ENCODE assay signal across 30 cellular contexts in the genomic region with DNA sequence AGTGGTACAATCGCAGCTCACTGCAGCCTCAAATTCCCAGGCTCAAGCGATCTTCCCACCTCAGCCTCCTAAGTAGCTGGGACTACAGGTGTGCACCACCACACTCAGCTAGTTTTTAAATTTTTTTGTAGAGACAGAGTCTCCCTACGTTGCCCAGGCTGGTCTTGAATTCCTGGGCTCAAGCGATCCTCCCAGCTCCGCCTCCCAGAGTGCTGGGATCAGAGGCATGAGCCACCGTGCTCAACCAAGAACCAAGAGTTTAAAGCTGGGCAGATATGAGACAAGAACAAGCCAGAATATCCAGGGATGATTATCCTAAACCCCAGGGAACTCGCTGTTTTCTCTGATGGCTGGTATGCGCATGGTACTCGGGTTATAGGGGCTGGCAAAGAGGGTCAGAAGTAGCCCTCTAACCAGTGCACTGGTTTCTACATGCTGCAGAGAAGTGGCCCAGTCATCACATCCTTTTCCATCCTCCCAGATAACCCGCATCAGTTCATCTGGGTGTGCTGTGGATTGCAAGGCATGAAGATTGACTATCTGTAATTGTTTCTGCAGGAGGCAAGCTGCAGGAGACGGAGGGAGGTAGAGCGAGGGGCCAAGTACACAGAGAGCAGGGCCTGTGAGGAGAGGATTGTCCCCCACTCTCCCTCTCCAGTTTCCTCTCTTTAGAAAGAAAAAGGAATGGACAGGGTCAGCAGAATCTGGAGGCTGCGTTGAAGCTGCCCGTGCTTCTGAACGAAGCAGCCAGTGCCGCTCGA. TPM values are rescaled to one million over a fixed set of nuclear protein-coding genes. Genes with fewer than 3 reads are reported as not detected.
DNase-seq lines count a peak whose midpoint lies in the region; ATAC-seq, FAIRE-seq and TF ChIP-seq lines count a peak whose summit lies in the region.
"Had no signal": no experiment of that assay in that cellular context is flagged by ENCODE, and none has a peak within 500 bp of the region (broad histone marks: within the 10 kb centered on the region; RNA-seq: fewer than 3 reads in every experiment).

No MANE protein-coding gene starts in this region.

- 44% methylated on average over 13 of the region's 17 CpGs for WGBS in K562 (ENCODE audit: insufficient coverage, low coverage, missing lambda C conversion rate)
- 75 to 76% methylated on average over 17 of the region's 17 CpGs for WGBS in tibial nerve, 2 donors

- H3K4me2 ChIP-seq in K562 (ENCODE audit: insufficient read depth, low read length), result no peak overlapping the region

- POLR2A ChIA-PET in K562 (lab: Yijun Ruan, JAX), result interaction anchor here (0.5 to 1.5 kb wide), 4 partner anchors 9 to 102 kb away, joined by 3 to 6 read pairs (median 4); no protein-coding TSS in a partner anchor

- no peak for TF ChIP-seq EP300 in K562 (IDR thresholded peaks at IDR 0.05; ENCODE audit: low read length)
- TF ChIP-seq EP300 in tibial nerve (IDR thresholded peaks at IDR 0.05), result no peak

- FAIRE-seq in K562 (lab: Jason Lieb, UNC), result no peak
- no peak for FAIRE-seq in GM19239 (lab: Jason Lieb, UNC)
- FAIRE-seq: D721Med had no signal

- no peaks in the 10 kb centered on the region for H3K9me3 Mint-ChIP-seq in activated naive CD8-positive, alpha-beta T cell (ENCODE audit: low read depth)
- H3K9me3 Mint-ChIP-seq in activated naive CD8-positive, alpha-beta T cell treated with anti-CD3 and anti-CD28 coated beads, Interleukin-2, amount 50 U/mL, for 24 hours, result no peaks in the 10 kb centered on the region
- H3K9me3 Mint-ChIP-seq in nephron (no peaks in the 10 kb centered on the region), Calu3 (ENCODE audit: low read depth, unreplicated experiment) (peaks cover 2% of the 10 kb centered on the region)
- H3K9me3 Mint-ChIP-seq: activated naive CD4-positive, alpha-beta T cell treated with anti-CD3 and anti-CD28 coated beads for 36 hours; immature natural killer cell had no signal

- H3K4me3 ChIP-seq in K562, result no peak overlapping the region
- no peak overlapping the region for H3K4me3 ChIP-seq in tibial nerve
- H3K4me3 ChIP-seq: prostate gland, sigmoid colon, upper lobe of right lung had no signal

- H3K27ac Mint-ChIP-seq in activated naive CD8-positive, alpha-beta T cell, result peak overlapping the region; percentile 61
- no peak overlapping the region for H3K27ac Mint-ChIP-seq in activated naive CD8-positive, alpha-beta T cell treated with anti-CD3 and anti-CD28 coated beads, Interleukin-2, amount 50 U/mL, for 24 hours
- H3K27ac Mint-ChIP-seq in nephron, result peak overlapping the region; percentile 68 to 87 (median 74)
- H3K27ac Mint-ChIP-seq in Calu3 (ENCODE audit: unreplicated experiment), result no peak overlapping the region
- H3K27ac Mint-ChIP-seq: activated naive CD4-positive, alpha-beta T cell treated with anti-CD3 and anti-CD28 coated beads for 36 hours had no signal

- H3K9me1 ChIP-seq in K562 (ENCODE audit: control insufficient read depth, insufficient read depth, low read length), result no peaks in the 10 kb centered on the region

- H3K4me1 ChIP-seq in K562 (replicated peaks in 1 of 2; ENCODE audit: control insufficient read depth in 2 of 2, insufficient read depth in 2 of 2, low read length in 2 of 2) (peaks cover 9 to 12% of the 10 kb centered on the region in 2 experiments; a peak in 3 of 5 replicates), tibial nerve (peaks cover 2 to 27% (median 15%) of the 10 kb centered on the region in 4 donors)

- in situ Hi-C loops in K562 (cut with MboI) (no loop called here), GM13977 (cut with MboI; ENCODE audit: low pct_unique_long_range_greater_than_20kb, low sequenced_read_pairs, unreplicated experiment) (no loop called here)

- H4K20me1 ChIP-seq in K562 (replicated peaks; ENCODE audit: control insufficient read depth, insufficient read depth, low read length), result no peaks in the 10 kb centered on the region

- intact Hi-C loops in K562 (cut with micrococcal nuclease), result no loop called here
- intact Hi-C loops in Calu3 (cut with micrococcal nuclease; ENCODE audit: unreplicated experiment), result no loop called here

- no peaks in the 10 kb centered on the region for H3K79me2 ChIP-seq in K562 (ENCODE audit: control insufficient read depth, insufficient read depth, low read length)

- 0 out of 2 replicates have a peak overlapping the region, but pooled peaks have one; percentile 26 for H2AFZ ChIP-seq in K562 (ENCODE audit: low read depth, low read length)

- ATAC-seq in activated naive CD8-positive, alpha-beta T cell treated with anti-CD3 and anti-CD28 coated beads, Interleukin-2, amount 50 U/mL, for 24 hours, result no peak
- no peak for ATAC-seq in K562
- ATAC-seq: left cardiac atrium had no signal

- CTCF ChIA-PET in K562 (lab: Yijun Ruan, JAX; ENCODE audit: low intra/inter-chr PET ratio) (no interaction called here), Calu3 (lab: Charles Lee) (interaction anchor here (0.8 to 1.0 kb wide), 2 partner anchors 15 to 45 kb away, joined by 3 read pairs; no protein-coding TSS in a partner anchor)

- no peak overlapping the region for H3K9ac ChIP-seq in K562 (ENCODE audit: insufficient read depth in 1 of 2, low read depth in 2 of 2, low read length in 2 of 2)

- TF ChIP-seq POLR2A in K562 (conservative IDR thresholded peaks at IDR 0.05) (no peak), tibial nerve (IDR thresholded peaks at IDR 0.05) (no peak)

- H3K27me3 Mint-ChIP-seq in activated naive CD8-positive, alpha-beta T cell, result no peaks in the 10 kb centered on the region
- H3K27me3 Mint-ChIP-seq in activated naive CD8-positive, alpha-beta T cell treated with anti-CD3 and anti-CD28 coated beads, Interleukin-2, amount 50 U/mL, for 24 hours, result no peaks in the 10 kb centered on the region
- H3K27me3 Mint-ChIP-seq in nephron (ENCODE audit: low read depth) (peaks cover 4% of the 10 kb centered on the region), Calu3 (ENCODE audit: unreplicated experiment) (no peaks in the 10 kb centered on the region)

- H3K36me3 Mint-ChIP-seq in activated naive CD8-positive, alpha-beta T cell, result no peaks in the 10 kb centered on the region
- H3K36me3 Mint-ChIP-seq in activated naive CD8-positive, alpha-beta T cell treated with anti-CD3 and anti-CD28 coated beads, Interleukin-2, amount 50 U/mL, for 24 hours (ENCODE audit: low read depth), result no peaks in the 10 kb centered on the region
- no peaks in the 10 kb centered on the region for H3K36me3 Mint-ChIP-seq in nephron (ENCODE audit: low read depth)
- peaks cover 18% of the 10 kb centered on the region for H3K36me3 Mint-ChIP-seq in Calu3 (ENCODE audit: insufficient read depth, unreplicated experiment)
- H3K36me3 Mint-ChIP-seq: immature natural killer cell had no signal

- TF ChIP-seq RAD21 in K562 (CRISPR knock-in tag; conservative IDR thresholded peaks at IDR 0.05 in 1 of 2, IDR thresholded peaks at IDR 0.05 in 1 of 2), result no peak

- peaks cover 36% of the 10 kb centered on the region for H3K4me1 Mint-ChIP-seq in activated naive CD8-positive, alpha-beta T cell (ENCODE audit: low read depth)
- H3K4me1 Mint-ChIP-seq in activated naive CD8-positive, alpha-beta T cell treated with anti-CD3 and anti-CD28 coated beads, Interleukin-2, amount 50 U/mL, for 24 hours, result peaks cover 29% of the 10 kb centered on the region
- peaks cover 53% of the 10 kb centered on the region for H3K4me1 Mint-ChIP-seq in nephron
- peaks cover 71% of the 10 kb centered on the region for H3K4me1 Mint-ChIP-seq in Calu3 (ENCODE audit: low read depth, unreplicated experiment)

- TF ChIP-seq CTCF in K562 (IDR thresholded peaks at IDR 0.05 in 2 of 3, conservative IDR thresholded peaks at IDR 0.05 in 1 of 3; ENCODE audit: insufficient read depth in 2 of 3, low read depth in 1 of 3, low read length in 3 of 3), result no peak
- TF ChIP-seq CTCF in nephron (IDR thresholded peaks at IDR 0.05; ENCODE audit: unreplicated experiment in 3 of 3), result no peak
- no peak for TF ChIP-seq CTCF in tibial nerve (IDR thresholded peaks at IDR 0.05)
- TF ChIP-seq CTCF in GM13977 (IDR thresholded peaks at IDR 0.05; ENCODE audit: extremely low read depth, insufficient read depth, missing control alignments), result no peak
- no peak for TF ChIP-seq CTCF in Calu3 (IDR thresholded peaks at IDR 0.05; ENCODE audit: unreplicated experiment)

- H3K27me3 ChIP-seq in K562 (ENCODE audit: control insufficient read depth in 2 of 2, insufficient read depth in 2 of 2, low read length in 2 of 2), result no peaks in the 10 kb centered on the region
- H3K27me3 ChIP-seq in tibial nerve, result no peaks in the 10 kb centered on the region
- H3K27me3 ChIP-seq: sigmoid colon, upper lobe of right lung had no signal

- H3K27ac ChIP-seq in K562 (ENCODE audit: extremely low read depth, low read depth, low read length), result no peak overlapping the region
- peak overlapping the region in 3 of 4 donors; percentile 5 to 68 (median 63) for H3K27ac ChIP-seq in tibial nerve
- H3K27ac ChIP-seq: C4-2B, HL-60, prostate gland, sigmoid colon, upper lobe of right lung had no signal

- BruUV-seq in K562 (replicated peaks; lab: Mats Ljungman, UMichigan) (no TSS peak), Calu3 (replicated peaks; lab: Mats Ljungman, UMichigan) (no TSS peak)

- H3K9me3 ChIP-seq in K562 (replicated peaks; ENCODE audit: control insufficient read depth, insufficient read depth, low read depth, low read length), result no peaks in the 10 kb centered on the region
- H3K9me3 ChIP-seq in tibial nerve, result no peaks in the 10 kb centered on the region
- H3K9me3 ChIP-seq: prostate gland, sigmoid colon, upper lobe of right lung had no signal

- no peak for DNase-seq in activated naive CD8-positive, alpha-beta T cell treated with anti-CD3 and anti-CD28 coated beads, Interleukin-2, amount 50 U/mL, for 24 hours
- no peak for DNase-seq in K562 (ENCODE audit: extremely low read depth in 1 of 4, low spot score in 3 of 4)
- DNase-seq in tibial nerve (ENCODE audit: low spot score in 2 of 2), result no peak
- DNase-seq in GM13977 (ENCODE audit: low spot score), result no peak
- no peak for DNase-seq in GM19239 (ENCODE audit: insufficient read length, low spot score)
- DNase-seq in Calu3, result no peak
- DNase-seq: 8988T; activated CD4-positive, alpha-beta T cell treated with anti-CD3 and anti-CD28 coated beads, Interleukin-2, amount 50 U/mL, for 48 hours; activated CD4-positive, CD25-positive, alpha-beta regulatory T cell; activated naive CD4-positive, alpha-beta T cell treated with anti-CD3 and anti-CD28 coated beads for 36 hours; anterior cingulate cortex; cortex of kidney; effector memory CD4-positive, alpha-beta T cell; H7; immature natural killer cell; left cardiac atrium; mammary epithelial cell; MM.1S; NCI-H1930; NCI-H510A treated with DMSO at 0.1 percent for 48 hours; sigmoid colon; stimulated activated CD4-positive, alpha-beta T cell treated with anti-CD3 and anti-CD28 coated beads, Interleukin-12 subunit alpha, Interleukin-12 subunit beta, amount 100 ng/mL, for 4 hours; stimulated activated CD4-positive, alpha-beta T cell treated with anti-CD3 and anti-CD28 coated beads, Interleukin-4, amount 100 ng/mL, for 1 hour had no signal

- H3K36me3 ChIP-seq in K562 (ENCODE audit: control insufficient read depth, insufficient read depth, low read length) (no peaks in the 10 kb centered on the region), tibial nerve (no peaks in the 10 kb centered on the region)
- H3K36me3 ChIP-seq: prostate gland, sigmoid colon, upper lobe of right lung had no signal

- no peak overlapping the region for H3K4me3 Mint-ChIP-seq in activated naive CD8-positive, alpha-beta T cell
- H3K4me3 Mint-ChIP-seq in activated naive CD8-positive, alpha-beta T cell treated with anti-CD3 and anti-CD28 coated beads, Interleukin-2, amount 50 U/mL, for 24 hours, result no peak overlapping the region
- H3K4me3 Mint-ChIP-seq in nephron (no peak overlapping the region), Calu3 (ENCODE audit: low read depth, unreplicated experiment) (no peak overlapping the region)
- H3K4me3 Mint-ChIP-seq: activated naive CD4-positive, alpha-beta T cell treated with anti-CD3 and anti-CD28 coated beads for 36 hours; immature natural killer cell had no signal

RNA-seq across cellular contexts. Expression of gene TOB1, which starts 33.6 kb away (rescaled TPM):
- total RNA-seq in K562 (2011; cell fraction: chromatin; rRNA removed; ENCODE audit: low replicate concordance), result 10.4 and 18.1 TPM in 2 replicates
- total RNA-seq in K562 (2011; cell fraction: nucleolus; rRNA removed), result 14.8 and 18.2 TPM in 2 replicates
- total RNA-seq in K562 (2011; cell fraction: nucleoplasm; rRNA removed), result 19.9 and 21.5 TPM in 2 replicates
- 4.8 and 13.9 TPM in 2 replicates for total RNA-seq in K562 (2014; rRNA removed)
- total RNA-seq in K562 (2014; rRNA removed; fragmentation: Illumina TruSeq; extraction: Trizol), result 12.4 and 13.2 TPM in 2 replicates
- 13.2 TPM in 2 replicates for total RNA-seq in K562 (2015; rRNA removed; fragmentation: Illumina TruSeq; extraction: Trizol)
- 29.9 and 31.0 TPM in 2 replicates for total RNA-seq in K562 (2021)
- 10.5 and 10.8 TPM in 2 replicates for polyA plus RNA-seq in K562 (2011; rRNA removed)
- 8.5 and 9.7 TPM in 2 replicates for polyA plus RNA-seq in K562 (2011; cell fraction: cytosol; rRNA removed)
- polyA plus RNA-seq in K562 (2011; cell fraction: nucleus; rRNA removed), result 17.6 and 24.1 TPM in 2 replicates
- 16.9 and 24.9 TPM in 2 replicates for polyA plus RNA-seq in K562 (2012)
- 14.9 and 17.6 TPM in 2 replicates for polyA plus RNA-seq in K562 (2014; fragmentation: Illumina TruSeq; extraction: Trizol)
- 10 to 100 TPM; 44.9 to 63.7 TPM for polyA plus RNA-seq in K562 (2014; fragmentation: Nextera tagmentation; extraction: Ambion mirVana)
- 10.9 and 11.8 TPM in 2 replicates for polyA plus RNA-seq in K562 (2014; rRNA removed)
- 19.1 and 19.5 TPM in 2 replicates for polyA minus RNA-seq in K562 (2011; rRNA and poly(A)+ RNA removed)
- polyA minus RNA-seq in K562 (2011; cell fraction: cytosol; rRNA and poly(A)+ RNA removed), result 13.5 and 14.2 TPM in 2 replicates
- 22.5 and 23.9 TPM in 2 replicates for polyA minus RNA-seq in K562 (2011; cell fraction: nucleus; rRNA and poly(A)+ RNA removed)
- 100 to 1,000 TPM in 1 of 4 donors, 10 to 100 TPM in 3; 48.6 to 142 (median 81.3) TPM for total RNA-seq in tibial nerve
- 177 and 241 TPM in 2 replicates for total RNA-seq in Calu3 (2022)

Comparison
In these comparisons a context has a peak if more than half of its experiments do, and no peak if none do; other contexts are left out.
1. H3K27ac Mint-ChIP-seq: peak in activated naive CD8-positive, alpha-beta T cell (single experiment) and nephron (3 of 3); none in activated naive CD8-positive, alpha-beta T cell treated with anti-CD3 and anti-CD28 coated beads, Interleukin-2, amount 50 U/mL, for 24 hours (single experiment) and Calu3 (single experiment).